In genomic region chr3:135809038-135809437, GRCh38 we compare ENCODE assay signal across 13 cellular contexts.
DNase-seq lines count a peak whose midpoint lies in the region; FAIRE-seq and TF ChIP-seq lines count a peak whose summit lies in the region.
"Had no signal": no experiment of that assay in that cellular context is flagged by ENCODE, and none has a peak within 500 bp of the region (broad histone marks: within the 10 kb centered on the region; RNA-seq: fewer than 3 reads in every experiment).

No MANE protein-coding gene starts in this region.

- no peak for FAIRE-seq in GM12892 (lab: Jason Lieb, UNC)
- FAIRE-seq: H54 had no signal

- no peak for TF ChIP-seq POLR2A in GM12892 (IDR thresholded peaks at IDR 0.05; ENCODE audit: low read depth, low read length)

- DNase-seq in NCI-H1417 (lab: John Stamatoyannopoulos, UW) (peak in 2 of 3 experiments; percentile 69 to 91), NCI-H1417 treated with DMSO at 0.1 percent for 48 hours (lab: John Stamatoyannopoulos, UW) (no peak), NCI-H524 (lab: John Stamatoyannopoulos, UW) (peak; percentile 18 to 77), NCI-H524 treated with DMSO at 0.1 percent for 48 hours (lab: John Stamatoyannopoulos, UW) (no peak), NCI-H748 (lab: John Stamatoyannopoulos, UW; ENCODE audit: unreplicated experiment) (peak; percentile 80), left kidney (ENCODE audit: low read depth, low spot score) (peak; percentile 25), kidney tubule cell (ENCODE audit: low spot score) (no peak), GM12892 (ENCODE audit: insufficient read length) (no peak)
- DNase-seq: ACHN; CD4-positive, CD25-positive, alpha-beta regulatory T cell; DND-41; GF-D8 had no signal

Comparison
In these comparisons a context has a peak if more than half of its experiments do, and no peak if none do; other contexts are left out.
1. DNase-seq: peak in NCI-H1417 (2 of 3), NCI-H524 (2 of 2), NCI-H748 (single experiment) and left kidney (single experiment); none in NCI-H1417 treated with DMSO at 0.1 percent for 48 hours (single experiment), NCI-H524 treated with DMSO at 0.1 percent for 48 hours (single experiment), kidney tubule cell (single experiment) and GM12892 (single experiment).